In the genomic region with DNA sequence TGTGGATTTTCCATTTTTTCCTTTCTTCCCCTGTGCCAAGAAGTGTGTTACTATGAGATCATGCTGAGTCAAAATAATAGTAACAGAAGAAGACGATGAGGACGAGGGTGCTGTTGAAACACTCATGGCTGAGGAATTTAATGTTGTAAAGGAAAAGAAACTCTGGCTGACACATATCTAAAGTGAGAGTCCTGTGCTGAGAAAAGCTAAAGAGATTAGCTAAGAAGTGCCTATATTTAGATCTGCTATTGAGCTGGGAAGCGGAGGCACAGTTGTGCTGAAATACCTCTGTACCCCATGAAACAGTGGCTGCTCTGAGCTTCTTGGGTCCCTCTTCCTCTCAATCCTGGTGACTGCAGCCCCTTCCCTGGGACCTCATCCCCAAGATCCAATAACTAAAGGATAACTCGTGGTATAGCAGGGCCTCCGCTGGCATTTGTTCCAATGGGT, we compare ENCODE assay signal across 9 cellular contexts. TPM values are rescaled to one million over a fixed set of nuclear protein-coding genes. Genes with fewer than 3 reads are reported as not detected.
A peak's percentile ranks its signal among the peaks of the same experiment; 100 is the strongest.
DNase-seq lines count a peak whose midpoint lies in the region; ATAC-seq and TF ChIP-seq lines count a peak whose summit lies in the region.
"Had no signal": no experiment of that assay in that cellular context is flagged by ENCODE, and none has a peak within 500 bp of the region (broad histone marks: within the 10 kb centered on the region; RNA-seq: fewer than 3 reads in every experiment).

No MANE protein-coding gene starts in this region.

- peaks cover 2% of the 10 kb centered on the region for H3K9me3 Mint-ChIP-seq in activated T-cell treated with anti-CD3 and anti-CD28 coated beads, Interleukin-2, amount 50 U/mL, for 24 hours
- peaks cover 7% of the 10 kb centered on the region for H3K9me3 Mint-ChIP-seq in activated naive CD8-positive, alpha-beta T cell treated with anti-CD3 and anti-CD28 coated beads for 36 hours
- no peaks in the 10 kb centered on the region for H3K9me3 Mint-ChIP-seq in WTC11

- POLR2A ChIA-PET in WTC11 (lab: Charles Lee), result no interaction called here

- peaks cover 48% of the 10 kb centered on the region for H3K36me3 Mint-ChIP-seq in activated T-cell treated with anti-CD3 and anti-CD28 coated beads, Interleukin-2, amount 50 U/mL, for 24 hours (ENCODE audit: low read depth)
- peaks cover 48% of the 10 kb centered on the region for H3K36me3 Mint-ChIP-seq in activated naive CD8-positive, alpha-beta T cell treated with anti-CD3 and anti-CD28 coated beads for 36 hours
- no peaks in the 10 kb centered on the region for H3K36me3 Mint-ChIP-seq in WTC11

- peaks cover 22% of the 10 kb centered on the region for H3K4me1 ChIP-seq in lower lobe of right lung

- CTCF ChIA-PET in WTC11 (lab: Charles Lee), result interaction anchor here (0.6 to 1.1 kb wide), 2 partner anchors 12 to 13 kb away, joined by 3 read pairs; no protein-coding TSS in a partner anchor

- ATAC-seq in HG03354 (IDR thresholded peaks at IDR 0.05; ENCODE audit: poor library complexity, severe bottlenecking, unreplicated experiment) (peak; percentile 21), lower lobe of right lung (no peak), WTC11 (no peak)

- peak; percentile 61 for DNase-seq in activated T-cell treated with anti-CD3 and anti-CD28 coated beads, Interleukin-2, amount 50 U/mL, for 24 hours
- DNase-seq in activated T-cell treated with anti-CD3 and anti-CD28 coated beads for 4 hours, result no peak
- peak; percentile 39 for DNase-seq in activated naive CD8-positive, alpha-beta T cell treated with anti-CD3 and anti-CD28 coated beads for 36 hours
- DNase-seq in lower lobe of right lung, result no peak
- DNase-seq in NOMO-1 (lab: John Stamatoyannopoulos, UW; ENCODE audit: unreplicated experiment in 2 of 2), result no peak
- DNase-seq in NCI-H2081 (lab: John Stamatoyannopoulos, UW), result no peak
- no peak for DNase-seq in WTC11 (ENCODE audit: low spot score)

- no peaks in the 10 kb centered on the region for H3K9me3 ChIP-seq in lower lobe of right lung

- intact Hi-C loops in lower lobe of right lung (cut with DNase I), result no loop called here

- H3K27me3 Mint-ChIP-seq in activated T-cell treated with anti-CD3 and anti-CD28 coated beads, Interleukin-2, amount 50 U/mL, for 24 hours, result no peaks in the 10 kb centered on the region
- no peaks in the 10 kb centered on the region for H3K27me3 Mint-ChIP-seq in activated naive CD8-positive, alpha-beta T cell treated with anti-CD3 and anti-CD28 coated beads for 36 hours
- peaks cover 15% of the 10 kb centered on the region for H3K27me3 Mint-ChIP-seq in WTC11 (ENCODE audit: low read depth)

- H3K4me1 Mint-ChIP-seq in activated T-cell treated with anti-CD3 and anti-CD28 coated beads, Interleukin-2, amount 50 U/mL, for 24 hours (ENCODE audit: low read depth), result peaks cover 73% of the 10 kb centered on the region
- peaks cover 62% of the 10 kb centered on the region for H3K4me1 Mint-ChIP-seq in activated naive CD8-positive, alpha-beta T cell treated with anti-CD3 and anti-CD28 coated beads for 36 hours
- peaks cover 14% of the 10 kb centered on the region; the same call in 1 of the 2 replicates for H3K4me1 Mint-ChIP-seq in WTC11

- peak overlapping the region; percentile 87 for H3K4me3 Mint-ChIP-seq in activated T-cell treated with anti-CD3 and anti-CD28 coated beads, Interleukin-2, amount 50 U/mL, for 24 hours
- peak overlapping the region; percentile 86 for H3K4me3 Mint-ChIP-seq in activated naive CD8-positive, alpha-beta T cell treated with anti-CD3 and anti-CD28 coated beads for 36 hours
- H3K4me3 Mint-ChIP-seq in WTC11, result no peak overlapping the region

- H3K27ac ChIP-seq in lower lobe of right lung, result peak overlapping the region; percentile 76
- H3K27ac ChIP-seq: VCaP had no signal

- no peaks in the 10 kb centered on the region for H3K36me3 ChIP-seq in lower lobe of right lung

- TF ChIP-seq CTCF in lower lobe of right lung (IDR thresholded peaks at IDR 0.05), result no peak
- TF ChIP-seq CTCF in WTC11 (IDR thresholded peaks at IDR 0.05), result no peak

- peak overlapping the region; percentile 98 for H3K27ac Mint-ChIP-seq in activated T-cell treated with anti-CD3 and anti-CD28 coated beads, Interleukin-2, amount 50 U/mL, for 24 hours
- peak overlapping the region; percentile 94 for H3K27ac Mint-ChIP-seq in activated naive CD8-positive, alpha-beta T cell treated with anti-CD3 and anti-CD28 coated beads for 36 hours
- no peak overlapping the region for H3K27ac Mint-ChIP-seq in WTC11

- no peak overlapping the region for H3K4me3 ChIP-seq in lower lobe of right lung

- H3K27me3 ChIP-seq in lower lobe of right lung (ENCODE audit: low read depth), result no peaks in the 10 kb centered on the region

TF ChIP-seq in WTC11, 78 proteins besides CTCF, POLR2A, EP300 and RAD21 (continues in another document):
- TF ChIP-seq ZNF671 (CRISPR knock-in tag; IDR thresholded peaks at IDR 0.05) (no peak), ZNF232 (CRISPR knock-in tag; IDR thresholded peaks at IDR 0.05) (no peak), ZNF219 (CRISPR knock-in tag; IDR thresholded peaks at IDR 0.05; ENCODE audit: borderline replicate concordance) (no peak)
- TF ChIP-seq, protein P1, sequence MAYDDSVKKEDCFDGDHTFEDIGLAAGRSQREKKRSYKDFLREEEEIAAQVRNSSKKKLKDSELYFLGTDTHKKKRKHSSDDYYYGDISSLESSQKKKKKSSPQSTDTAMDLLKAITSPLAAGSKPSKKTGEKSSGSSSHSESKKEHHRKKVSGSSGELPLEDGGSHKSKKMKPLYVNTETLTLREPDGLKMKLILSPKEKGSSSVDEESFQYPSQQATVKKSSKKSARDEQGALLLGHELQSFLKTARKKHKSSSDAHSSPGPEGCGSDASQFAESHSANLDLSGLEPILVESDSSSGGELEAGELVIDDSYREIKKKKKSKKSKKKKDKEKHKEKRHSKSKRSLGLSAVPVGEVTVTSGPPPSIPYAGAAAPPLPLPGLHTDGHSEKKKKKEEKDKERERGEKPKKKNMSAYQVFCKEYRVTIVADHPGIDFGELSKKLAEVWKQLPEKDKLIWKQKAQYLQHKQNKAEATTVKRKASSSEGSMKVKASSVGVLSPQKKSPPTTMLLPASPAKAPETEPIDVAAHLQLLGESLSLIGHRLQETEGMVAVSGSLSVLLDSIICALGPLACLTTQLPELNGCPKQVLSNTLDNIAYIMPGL (CRISPR knock-in tag; IDR thresholded peaks at IDR 0.05), result no peak
- TF ChIP-seq, protein P2, sequence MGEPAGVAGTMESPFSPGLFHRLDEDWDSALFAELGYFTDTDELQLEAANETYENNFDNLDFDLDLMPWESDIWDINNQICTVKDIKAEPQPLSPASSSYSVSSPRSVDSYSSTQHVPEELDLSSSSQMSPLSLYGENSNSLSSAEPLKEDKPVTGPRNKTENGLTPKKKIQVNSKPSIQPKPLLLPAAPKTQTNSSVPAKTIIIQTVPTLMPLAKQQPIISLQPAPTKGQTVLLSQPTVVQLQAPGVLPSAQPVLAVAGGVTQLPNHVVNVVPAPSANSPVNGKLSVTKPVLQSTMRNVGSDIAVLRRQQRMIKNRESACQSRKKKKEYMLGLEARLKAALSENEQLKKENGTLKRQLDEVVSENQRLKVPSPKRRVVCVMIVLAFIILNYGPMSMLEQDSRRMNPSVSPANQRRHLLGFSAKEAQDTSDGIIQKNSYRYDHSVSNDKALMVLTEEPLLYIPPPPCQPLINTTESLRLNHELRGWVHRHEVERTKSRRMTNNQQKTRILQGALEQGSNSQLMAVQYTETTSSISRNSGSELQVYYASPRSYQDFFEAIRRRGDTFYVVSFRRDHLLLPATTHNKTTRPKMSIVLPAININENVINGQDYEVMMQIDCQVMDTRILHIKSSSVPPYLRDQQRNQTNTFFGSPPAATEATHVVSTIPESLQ (CRISPR knock-in tag; IDR thresholded peaks at IDR 0.05), result no peak
- TF ChIP-seq, protein P3, sequence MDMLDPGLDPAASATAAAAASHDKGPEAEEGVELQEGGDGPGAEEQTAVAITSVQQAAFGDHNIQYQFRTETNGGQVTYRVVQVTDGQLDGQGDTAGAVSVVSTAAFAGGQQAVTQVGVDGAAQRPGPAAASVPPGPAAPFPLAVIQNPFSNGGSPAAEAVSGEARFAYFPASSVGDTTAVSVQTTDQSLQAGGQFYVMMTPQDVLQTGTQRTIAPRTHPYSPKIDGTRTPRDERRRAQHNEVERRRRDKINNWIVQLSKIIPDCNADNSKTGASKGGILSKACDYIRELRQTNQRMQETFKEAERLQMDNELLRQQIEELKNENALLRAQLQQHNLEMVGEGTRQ (CRISPR knock-in tag; IDR thresholded peaks at IDR 0.05), result no peak
- TF ChIP-seq, protein P4, sequence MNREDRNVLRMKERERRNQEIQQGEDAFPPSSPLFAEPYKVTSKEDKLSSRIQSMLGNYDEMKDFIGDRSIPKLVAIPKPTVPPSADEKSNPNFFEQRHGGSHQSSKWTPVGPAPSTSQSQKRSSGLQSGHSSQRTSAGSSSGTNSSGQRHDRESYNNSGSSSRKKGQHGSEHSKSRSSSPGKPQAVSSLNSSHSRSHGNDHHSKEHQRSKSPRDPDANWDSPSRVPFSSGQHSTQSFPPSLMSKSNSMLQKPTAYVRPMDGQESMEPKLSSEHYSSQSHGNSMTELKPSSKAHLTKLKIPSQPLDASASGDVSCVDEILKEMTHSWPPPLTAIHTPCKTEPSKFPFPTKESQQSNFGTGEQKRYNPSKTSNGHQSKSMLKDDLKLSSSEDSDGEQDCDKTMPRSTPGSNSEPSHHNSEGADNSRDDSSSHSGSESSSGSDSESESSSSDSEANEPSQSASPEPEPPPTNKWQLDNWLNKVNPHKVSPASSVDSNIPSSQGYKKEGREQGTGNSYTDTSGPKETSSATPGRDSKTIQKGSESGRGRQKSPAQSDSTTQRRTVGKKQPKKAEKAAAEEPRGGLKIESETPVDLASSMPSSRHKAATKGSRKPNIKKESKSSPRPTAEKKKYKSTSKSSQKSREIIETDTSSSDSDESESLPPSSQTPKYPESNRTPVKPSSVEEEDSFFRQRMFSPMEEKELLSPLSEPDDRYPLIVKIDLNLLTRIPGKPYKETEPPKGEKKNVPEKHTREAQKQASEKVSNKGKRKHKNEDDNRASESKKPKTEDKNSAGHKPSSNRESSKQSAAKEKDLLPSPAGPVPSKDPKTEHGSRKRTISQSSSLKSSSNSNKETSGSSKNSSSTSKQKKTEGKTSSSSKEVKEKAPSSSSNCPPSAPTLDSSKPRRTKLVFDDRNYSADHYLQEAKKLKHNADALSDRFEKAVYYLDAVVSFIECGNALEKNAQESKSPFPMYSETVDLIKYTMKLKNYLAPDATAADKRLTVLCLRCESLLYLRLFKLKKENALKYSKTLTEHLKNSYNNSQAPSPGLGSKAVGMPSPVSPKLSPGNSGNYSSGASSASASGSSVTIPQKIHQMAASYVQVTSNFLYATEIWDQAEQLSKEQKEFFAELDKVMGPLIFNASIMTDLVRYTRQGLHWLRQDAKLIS (CRISPR knock-in tag; IDR thresholded peaks at IDR 0.05; ENCODE audit: borderline replicate concordance), result no peak

RNA-seq across cellular contexts. Expression of a gene that starts 1.1 kb away (rescaled TPM):
- 100 to 1,000 TPM in 1 of 2 experiments, 10 to 100 TPM in 1; 97.8 to 101 TPM for total RNA-seq in activated naive CD8-positive, alpha-beta T cell treated with anti-CD3 and anti-CD28 coated beads for 36 hours
- total RNA-seq in lower lobe of right lung, result 13.9 TPM
- total RNA-seq in WTC11 (2021), result 0.27 to 0.39 TPM (median 0.28 TPM) in 3 replicates

RNA-seq across cellular contexts. Expression of a gene that starts 4.2 kb away (rescaled TPM):
- total RNA-seq in activated naive CD8-positive, alpha-beta T cell treated with anti-CD3 and anti-CD28 coated beads for 36 hours, result 10 to 100 TPM; 70.9 to 74.2 TPM
- total RNA-seq in lower lobe of right lung (101 TPM), WTC11 (2021) (79.0 to 98.1 TPM (median 91.8 TPM) in 3 replicates)

Comparison
In these comparisons a context has a peak if more than half of its experiments do, and no peak if none do; other contexts are left out.
1. DNase-seq: peak in activated T-cell treated with anti-CD3 and anti-CD28 coated beads, Interleukin-2, amount 50 U/mL, for 24 hours (single experiment) and activated naive CD8-positive, alpha-beta T cell treated with anti-CD3 and anti-CD28 coated beads for 36 hours (single experiment); none in activated T-cell treated with anti-CD3 and anti-CD28 coated beads for 4 hours (single experiment), lower lobe of right lung (single experiment), NOMO-1 (0 of 2), NCI-H2081 (0 of 2) and WTC11 (single experiment).
2. RNA of a gene that starts 1.1 kb away (total RNA-seq): 97.8 to 101 TPM in activated naive CD8-positive, alpha-beta T cell treated with anti-CD3 and anti-CD28 coated beads for 36 hours and 13.9 TPM in lower lobe of right lung (single experiment); 0.27 to 0.39 TPM in WTC11; every median in the first group is over 10 times any median in the second.